1 cellular context compared by ENCODE assay signal in the genomic region with DNA sequence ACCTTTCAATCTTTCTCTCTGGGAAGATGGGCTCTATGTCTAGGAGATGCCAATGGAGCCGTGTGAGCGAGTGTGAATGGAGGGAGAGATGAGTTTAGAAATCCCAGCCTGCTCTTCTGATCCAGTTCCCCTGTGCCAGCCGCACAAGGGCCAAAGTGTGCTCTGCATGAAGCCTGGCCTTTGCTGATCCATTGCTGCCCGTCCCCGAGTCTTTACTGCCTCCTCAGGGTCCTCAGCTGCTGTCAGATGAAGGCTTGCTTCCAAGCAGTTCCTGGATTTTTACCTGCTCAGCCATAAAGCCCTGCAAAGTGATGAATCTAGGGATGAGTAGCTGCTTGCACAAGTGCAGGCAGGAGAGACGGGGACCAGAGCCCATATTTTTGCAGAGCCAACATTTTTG.
A peak's percentile ranks its signal among the peaks of the same experiment; 100 is the strongest.
TF ChIP-seq lines count a peak whose summit lies in the region.

No MANE protein-coding gene starts in this region.

TF ChIP-seq in HepG2, 621 proteins besides CTCF, POLR2A, EP300 and RAD21 (continued from another document and continues in another):
- TF ChIP-seq, protein P1, sequence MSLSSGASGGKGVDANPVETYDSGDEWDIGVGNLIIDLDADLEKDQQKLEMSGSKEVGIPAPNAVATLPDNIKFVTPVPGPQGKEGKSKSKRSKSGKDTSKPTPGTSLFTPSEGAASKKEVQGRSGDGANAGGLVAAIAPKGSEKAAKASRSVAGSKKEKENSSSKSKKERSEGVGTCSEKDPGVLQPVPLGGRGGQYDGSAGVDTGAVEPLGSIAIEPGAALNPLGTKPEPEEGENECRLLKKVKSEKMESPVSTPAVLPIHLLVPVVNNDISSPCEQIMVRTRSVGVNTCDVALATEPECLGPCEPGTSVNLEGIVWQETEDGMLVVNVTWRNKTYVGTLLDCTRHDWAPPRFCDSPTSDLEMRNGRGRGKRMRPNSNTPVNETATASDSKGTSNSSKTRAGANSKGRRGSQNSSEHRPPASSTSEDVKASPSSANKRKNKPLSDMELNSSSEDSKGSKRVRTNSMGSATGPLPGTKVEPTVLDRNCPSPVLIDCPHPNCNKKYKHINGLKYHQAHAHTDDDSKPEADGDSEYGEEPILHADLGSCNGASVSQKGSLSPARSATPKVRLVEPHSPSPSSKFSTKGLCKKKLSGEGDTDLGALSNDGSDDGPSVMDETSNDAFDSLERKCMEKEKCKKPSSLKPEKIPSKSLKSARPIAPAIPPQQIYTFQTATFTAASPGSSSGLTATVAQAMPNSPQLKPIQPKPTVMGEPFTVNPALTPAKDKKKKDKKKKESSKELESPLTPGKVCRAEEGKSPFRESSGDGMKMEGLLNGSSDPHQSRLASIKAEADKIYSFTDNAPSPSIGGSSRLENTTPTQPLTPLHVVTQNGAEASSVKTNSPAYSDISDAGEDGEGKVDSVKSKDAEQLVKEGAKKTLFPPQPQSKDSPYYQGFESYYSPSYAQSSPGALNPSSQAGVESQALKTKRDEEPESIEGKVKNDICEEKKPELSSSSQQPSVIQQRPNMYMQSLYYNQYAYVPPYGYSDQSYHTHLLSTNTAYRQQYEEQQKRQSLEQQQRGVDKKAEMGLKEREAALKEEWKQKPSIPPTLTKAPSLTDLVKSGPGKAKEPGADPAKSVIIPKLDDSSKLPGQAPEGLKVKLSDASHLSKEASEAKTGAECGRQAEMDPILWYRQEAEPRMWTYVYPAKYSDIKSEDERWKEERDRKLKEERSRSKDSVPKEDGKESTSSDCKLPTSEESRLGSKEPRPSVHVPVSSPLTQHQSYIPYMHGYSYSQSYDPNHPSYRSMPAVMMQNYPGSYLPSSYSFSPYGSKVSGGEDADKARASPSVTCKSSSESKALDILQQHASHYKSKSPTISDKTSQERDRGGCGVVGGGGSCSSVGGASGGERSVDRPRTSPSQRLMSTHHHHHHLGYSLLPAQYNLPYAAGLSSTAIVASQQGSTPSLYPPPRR (CRISPR knock-in tag; IDR thresholded peaks at IDR 0.05; ENCODE audit: borderline replicate concordance), result peak; percentile 2; the same call in 1 of the 2 replicates
- TF ChIP-seq RELA (CRISPR knock-in tag; IDR thresholded peaks at IDR 0.05) (no peak), NCOA1 (CRISPR knock-in tag; IDR thresholded peaks at IDR 0.05) (0 out of 2 replicates have a peak, but pooled peaks have one; percentile 7), SRSF9 (IDR thresholded peaks at IDR 0.05; ENCODE audit: borderline replicate concordance, insufficient read depth, low read depth, low read length, poor library complexity, severe bottlenecking) (no peak), KDM3A (CRISPR knock-in tag; IDR thresholded peaks at IDR 0.05; ENCODE audit: low read depth) (no peak), ZNF788 (CRISPR knock-in tag; IDR thresholded peaks at IDR 0.05; ENCODE audit: borderline replicate concordance) (0 out of 2 replicates have a peak, but pooled peaks have one; percentile 4), ZNF749 (CRISPR knock-in tag; IDR thresholded peaks at IDR 0.05; ENCODE audit: borderline replicate concordance) (no peak), ZNF143 (CRISPR knock-in tag; IDR thresholded peaks at IDR 0.05) (no peak), ZNF878 (CRISPR knock-in tag; IDR thresholded peaks at IDR 0.05) (no peak), DR1 (CRISPR knock-in tag; IDR thresholded peaks at IDR 0.05) (no peak), ZFX (CRISPR knock-in tag; IDR thresholded peaks at IDR 0.05; ENCODE audit: low read depth) (peak; percentile 5; the same call in 1 of the 2 replicates), TMF1 (CRISPR knock-in tag; IDR thresholded peaks at IDR 0.05; ENCODE audit: low read depth) (no peak), YEATS2 (CRISPR knock-in tag; IDR thresholded peaks at IDR 0.05; ENCODE audit: borderline replicate concordance) (no peak), SRY (CRISPR knock-in tag; IDR thresholded peaks at IDR 0.05) (0 out of 2 replicates have a peak, but pooled peaks have one; percentile 0), ZNF343 (CRISPR knock-in tag; IDR thresholded peaks at IDR 0.05) (0 out of 2 replicates have a peak, but pooled peaks have one; percentile 33), SAP130 (CRISPR knock-in tag; IDR thresholded peaks at IDR 0.05; ENCODE audit: low read depth) (no peak), ATF7-NPFF (CRISPR knock-in tag; IDR thresholded peaks at IDR 0.05; ENCODE audit: low read depth) (no peak), KAT8 (CRISPR knock-in tag; IDR thresholded peaks at IDR 0.05) (no peak), ZBTB7A (CRISPR knock-in tag; IDR thresholded peaks at IDR 0.05) (0 out of 2 replicates have a peak, but pooled peaks have one; percentile 15), ZNF703 (CRISPR knock-in tag; IDR thresholded peaks at IDR 0.05; ENCODE audit: borderline replicate concordance) (no peak), HMG20B (CRISPR knock-in tag; conservative IDR thresholded peaks at IDR 0.05) (no peak), MLLT10 (CRISPR knock-in tag; IDR thresholded peaks at IDR 0.05) (no peak), TBP (CRISPR knock-in tag; IDR thresholded peaks at IDR 0.05) (no peak)
- TF ChIP-seq, protein P2, sequence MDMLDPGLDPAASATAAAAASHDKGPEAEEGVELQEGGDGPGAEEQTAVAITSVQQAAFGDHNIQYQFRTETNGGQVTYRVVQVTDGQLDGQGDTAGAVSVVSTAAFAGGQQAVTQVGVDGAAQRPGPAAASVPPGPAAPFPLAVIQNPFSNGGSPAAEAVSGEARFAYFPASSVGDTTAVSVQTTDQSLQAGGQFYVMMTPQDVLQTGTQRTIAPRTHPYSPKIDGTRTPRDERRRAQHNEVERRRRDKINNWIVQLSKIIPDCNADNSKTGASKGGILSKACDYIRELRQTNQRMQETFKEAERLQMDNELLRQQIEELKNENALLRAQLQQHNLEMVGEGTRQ (IDR thresholded peaks at IDR 0.05; ENCODE audit: low read depth, low read length), result no peak
- TF ChIP-seq, protein P2 (CRISPR knock-in tag; IDR thresholded peaks at IDR 0.05; ENCODE audit: borderline replicate concordance), result no peak
- TF ChIP-seq, protein P3, sequence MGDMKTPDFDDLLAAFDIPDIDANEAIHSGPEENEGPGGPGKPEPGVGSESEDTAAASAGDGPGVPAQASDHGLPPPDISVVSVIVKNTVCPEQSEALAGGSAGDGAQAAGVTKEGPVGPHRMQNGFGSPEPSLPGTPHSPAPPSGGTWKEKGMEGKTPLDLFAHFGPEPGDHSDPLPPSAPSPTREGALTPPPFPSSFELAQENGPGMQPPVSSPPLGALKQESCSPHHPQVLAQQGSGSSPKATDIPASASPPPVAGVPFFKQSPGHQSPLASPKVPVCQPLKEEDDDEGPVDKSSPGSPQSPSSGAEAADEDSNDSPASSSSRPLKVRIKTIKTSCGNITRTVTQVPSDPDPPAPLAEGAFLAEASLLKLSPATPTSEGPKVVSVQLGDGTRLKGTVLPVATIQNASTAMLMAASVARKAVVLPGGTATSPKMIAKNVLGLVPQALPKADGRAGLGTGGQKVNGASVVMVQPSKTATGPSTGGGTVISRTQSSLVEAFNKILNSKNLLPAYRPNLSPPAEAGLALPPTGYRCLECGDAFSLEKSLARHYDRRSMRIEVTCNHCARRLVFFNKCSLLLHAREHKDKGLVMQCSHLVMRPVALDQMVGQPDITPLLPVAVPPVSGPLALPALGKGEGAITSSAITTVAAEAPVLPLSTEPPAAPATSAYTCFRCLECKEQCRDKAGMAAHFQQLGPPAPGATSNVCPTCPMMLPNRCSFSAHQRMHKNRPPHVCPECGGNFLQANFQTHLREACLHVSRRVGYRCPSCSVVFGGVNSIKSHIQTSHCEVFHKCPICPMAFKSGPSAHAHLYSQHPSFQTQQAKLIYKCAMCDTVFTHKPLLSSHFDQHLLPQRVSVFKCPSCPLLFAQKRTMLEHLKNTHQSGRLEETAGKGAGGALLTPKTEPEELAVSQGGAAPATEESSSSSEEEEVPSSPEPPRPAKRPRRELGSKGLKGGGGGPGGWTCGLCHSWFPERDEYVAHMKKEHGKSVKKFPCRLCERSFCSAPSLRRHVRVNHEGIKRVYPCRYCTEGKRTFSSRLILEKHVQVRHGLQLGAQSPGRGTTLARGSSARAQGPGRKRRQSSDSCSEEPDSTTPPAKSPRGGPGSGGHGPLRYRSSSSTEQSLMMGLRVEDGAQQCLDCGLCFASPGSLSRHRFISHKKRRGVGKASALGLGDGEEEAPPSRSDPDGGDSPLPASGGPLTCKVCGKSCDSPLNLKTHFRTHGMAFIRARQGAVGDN (CRISPR knock-in tag; IDR thresholded peaks at IDR 0.05), result peak; percentile 48; the same call in 1 of the 2 replicates
- TF ChIP-seq, protein P4, sequence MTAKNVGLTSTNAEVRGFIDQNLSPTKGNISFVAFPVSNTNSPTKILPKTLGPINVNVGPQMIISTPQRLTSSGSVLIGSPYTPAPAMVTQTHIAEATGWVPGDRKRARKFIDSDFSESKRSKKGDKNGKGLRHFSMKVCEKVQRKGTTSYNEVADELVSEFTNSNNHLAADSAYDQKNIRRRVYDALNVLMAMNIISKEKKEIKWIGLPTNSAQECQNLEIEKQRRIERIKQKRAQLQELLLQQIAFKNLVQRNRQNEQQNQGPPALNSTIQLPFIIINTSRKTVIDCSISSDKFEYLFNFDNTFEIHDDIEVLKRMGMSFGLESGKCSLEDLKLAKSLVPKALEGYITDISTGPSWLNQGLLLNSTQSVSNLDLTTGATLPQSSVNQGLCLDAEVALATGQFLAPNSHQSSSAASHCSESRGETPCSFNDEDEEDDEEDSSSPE (CRISPR knock-in tag; IDR thresholded peaks at IDR 0.05), result 0 out of 2 replicates have a peak, but pooled peaks have one; percentile 8
- TF ChIP-seq, protein P5, sequence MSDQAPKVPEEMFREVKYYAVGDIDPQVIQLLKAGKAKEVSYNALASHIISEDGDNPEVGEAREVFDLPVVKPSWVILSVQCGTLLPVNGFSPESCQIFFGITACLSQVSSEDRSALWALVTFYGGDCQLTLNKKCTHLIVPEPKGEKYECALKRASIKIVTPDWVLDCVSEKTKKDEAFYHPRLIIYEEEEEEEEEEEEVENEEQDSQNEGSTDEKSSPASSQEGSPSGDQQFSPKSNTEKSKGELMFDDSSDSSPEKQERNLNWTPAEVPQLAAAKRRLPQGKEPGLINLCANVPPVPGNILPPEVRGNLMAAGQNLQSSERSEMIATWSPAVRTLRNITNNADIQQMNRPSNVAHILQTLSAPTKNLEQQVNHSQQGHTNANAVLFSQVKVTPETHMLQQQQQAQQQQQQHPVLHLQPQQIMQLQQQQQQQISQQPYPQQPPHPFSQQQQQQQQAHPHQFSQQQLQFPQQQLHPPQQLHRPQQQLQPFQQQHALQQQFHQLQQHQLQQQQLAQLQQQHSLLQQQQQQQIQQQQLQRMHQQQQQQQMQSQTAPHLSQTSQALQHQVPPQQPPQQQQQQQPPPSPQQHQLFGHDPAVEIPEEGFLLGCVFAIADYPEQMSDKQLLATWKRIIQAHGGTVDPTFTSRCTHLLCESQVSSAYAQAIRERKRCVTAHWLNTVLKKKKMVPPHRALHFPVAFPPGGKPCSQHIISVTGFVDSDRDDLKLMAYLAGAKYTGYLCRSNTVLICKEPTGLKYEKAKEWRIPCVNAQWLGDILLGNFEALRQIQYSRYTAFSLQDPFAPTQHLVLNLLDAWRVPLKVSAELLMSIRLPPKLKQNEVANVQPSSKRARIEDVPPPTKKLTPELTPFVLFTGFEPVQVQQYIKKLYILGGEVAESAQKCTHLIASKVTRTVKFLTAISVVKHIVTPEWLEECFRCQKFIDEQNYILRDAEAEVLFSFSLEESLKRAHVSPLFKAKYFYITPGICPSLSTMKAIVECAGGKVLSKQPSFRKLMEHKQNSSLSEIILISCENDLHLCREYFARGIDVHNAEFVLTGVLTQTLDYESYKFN (CRISPR knock-in tag; conservative IDR thresholded peaks at IDR 0.05), result no peak
- TF ChIP-seq, protein P6, sequence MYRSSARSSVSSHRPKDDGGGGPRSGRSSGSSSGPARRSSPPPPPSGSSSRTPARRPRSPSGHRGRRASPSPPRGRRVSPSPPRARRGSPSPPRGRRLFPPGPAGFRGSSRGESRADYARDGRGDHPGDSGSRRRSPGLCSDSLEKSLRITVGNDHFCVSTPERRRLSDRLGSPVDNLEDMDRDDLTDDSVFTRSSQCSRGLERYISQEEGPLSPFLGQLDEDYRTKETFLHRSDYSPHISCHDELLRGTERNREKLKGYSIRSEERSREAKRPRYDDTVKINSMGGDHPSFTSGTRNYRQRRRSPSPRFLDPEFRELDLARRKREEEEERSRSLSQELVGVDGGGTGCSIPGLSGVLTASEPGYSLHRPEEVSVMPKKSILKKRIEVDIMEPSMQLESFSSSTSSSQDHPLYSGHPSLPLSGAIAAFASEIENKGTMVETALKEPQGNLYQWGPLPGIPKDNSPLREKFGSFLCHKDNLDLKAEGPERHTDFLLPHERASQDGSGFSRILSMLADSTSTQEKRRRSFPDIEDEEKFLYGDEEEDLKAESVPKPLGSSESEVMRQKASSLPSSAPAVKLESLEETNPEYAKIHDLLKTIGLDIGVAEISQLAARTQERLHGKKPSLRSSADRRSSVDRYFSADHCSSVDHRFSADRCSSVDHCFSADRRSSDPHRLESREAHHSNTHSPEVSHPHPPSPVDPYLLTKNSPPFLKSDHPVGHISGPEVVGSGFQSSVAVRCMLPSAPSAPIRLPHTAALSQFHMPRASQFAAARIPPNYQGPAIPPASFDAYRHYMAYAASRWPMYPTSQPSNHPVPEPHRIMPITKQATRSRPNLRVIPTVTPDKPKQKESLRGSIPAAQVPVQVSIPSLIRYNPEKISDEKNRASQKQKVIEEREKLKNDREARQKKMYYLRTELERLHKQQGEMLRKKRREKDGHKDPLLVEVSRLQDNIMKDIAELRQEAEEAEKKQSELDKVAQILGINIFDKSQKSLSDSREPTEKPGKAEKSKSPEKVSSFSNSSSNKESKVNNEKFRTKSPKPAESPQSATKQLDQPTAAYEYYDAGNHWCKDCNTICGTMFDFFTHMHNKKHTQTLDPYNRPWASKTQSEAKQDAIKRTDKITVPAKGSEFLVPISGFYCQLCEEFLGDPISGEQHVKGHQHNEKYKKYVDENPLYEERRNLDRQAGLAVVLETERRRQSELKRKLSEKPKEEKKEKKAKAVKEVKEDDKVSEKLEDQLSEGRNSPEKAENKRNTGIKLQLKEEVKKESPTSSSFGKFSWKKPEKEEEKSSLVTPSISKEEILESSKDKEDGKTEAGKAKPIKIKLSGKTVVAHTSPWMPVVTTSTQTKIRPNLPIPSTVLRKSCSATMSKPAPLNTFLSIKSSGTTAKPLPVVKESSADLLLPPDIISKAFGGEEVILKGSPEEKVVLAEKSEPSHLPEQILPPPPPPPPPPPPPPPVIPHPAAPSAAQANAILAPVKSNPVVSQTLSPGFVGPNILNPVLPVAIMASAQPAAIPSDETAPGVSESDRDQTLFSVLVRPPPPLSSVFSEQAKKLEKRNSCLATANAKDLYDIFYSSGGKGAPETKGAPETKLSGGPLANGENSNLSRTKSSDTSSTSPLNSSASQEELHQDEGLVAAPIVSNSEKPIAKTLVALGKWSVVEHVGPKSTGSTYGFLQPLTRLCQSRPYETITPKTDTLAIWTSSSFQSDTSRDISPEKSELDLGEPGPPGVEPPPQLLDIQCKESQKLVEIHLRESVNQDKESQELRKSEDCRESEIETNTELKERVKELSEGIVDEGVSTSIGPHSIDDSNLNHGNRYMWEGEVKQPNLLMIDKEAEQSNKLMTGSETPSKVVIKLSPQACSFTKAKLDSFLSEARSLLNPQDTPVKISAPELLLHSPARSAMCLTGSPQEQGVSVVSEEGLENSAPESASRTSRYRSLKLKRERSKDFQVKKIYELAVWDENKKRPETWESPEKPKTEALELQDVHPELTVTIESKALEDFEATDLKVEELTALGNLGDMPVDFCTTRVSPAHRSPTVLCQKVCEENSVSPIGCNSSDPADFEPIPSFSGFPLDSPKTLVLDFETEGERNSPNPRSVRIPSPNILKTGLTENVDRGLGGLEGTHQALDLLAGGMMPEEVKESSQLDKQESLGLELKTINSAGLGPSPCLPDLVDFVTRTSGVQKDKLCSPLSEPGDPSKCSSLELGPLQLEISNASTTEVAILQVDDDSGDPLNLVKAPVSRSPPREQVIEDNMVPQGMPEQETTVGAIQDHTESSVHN (CRISPR knock-in tag; IDR thresholded peaks at IDR 0.05), result no peak
